ENCODE assay signal across 1 cellular context in the genomic region with DNA sequence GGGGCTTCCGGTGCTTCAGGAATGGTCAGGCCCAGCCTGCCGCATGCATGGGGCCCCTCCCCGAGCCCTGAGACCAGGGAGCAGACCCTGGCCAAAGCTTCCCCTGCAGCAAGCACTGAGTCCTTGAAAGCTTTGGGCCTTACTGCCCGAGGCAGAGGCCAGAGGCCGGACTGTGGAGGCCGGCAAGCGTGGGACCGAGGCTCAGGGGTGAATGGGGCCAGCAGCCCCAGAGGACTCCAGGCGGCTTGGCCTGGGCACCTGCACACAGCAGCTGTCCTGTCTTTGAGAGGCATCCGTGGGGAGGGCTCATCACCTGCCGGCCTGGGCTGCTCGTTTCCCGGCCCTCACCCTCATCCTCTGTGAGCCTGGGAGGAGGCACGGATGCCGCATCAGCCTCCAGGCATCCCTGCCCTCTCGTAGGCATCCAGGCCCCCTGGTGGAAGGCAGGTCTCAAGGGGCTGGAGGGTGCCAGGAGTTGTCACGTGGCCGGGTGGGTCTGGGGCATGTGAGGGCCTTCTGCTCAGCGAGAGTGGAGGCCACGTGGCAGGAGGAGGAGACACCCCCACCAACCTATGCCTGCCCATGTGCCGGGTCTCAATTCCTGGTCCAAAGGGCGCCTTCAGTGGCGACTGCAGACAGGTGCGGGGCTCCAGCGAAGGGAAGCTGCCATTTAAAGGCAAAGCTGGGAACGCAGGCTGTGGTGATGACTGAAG.
TF ChIP-seq lines count a peak whose summit lies in the region.

No MANE protein-coding gene starts in this region.

TF ChIP-seq in WTC11, 78 proteins besides CTCF, POLR2A, EP300 and RAD21 (continued from another document):
- no peak for TF ChIP-seq ZNF532 (CRISPR knock-in tag; IDR thresholded peaks at IDR 0.05; ENCODE audit: borderline replicate concordance)
- TF ChIP-seq TEAD1 (CRISPR knock-in tag; IDR thresholded peaks at IDR 0.05), result no peak
- TF ChIP-seq, protein P1, sequence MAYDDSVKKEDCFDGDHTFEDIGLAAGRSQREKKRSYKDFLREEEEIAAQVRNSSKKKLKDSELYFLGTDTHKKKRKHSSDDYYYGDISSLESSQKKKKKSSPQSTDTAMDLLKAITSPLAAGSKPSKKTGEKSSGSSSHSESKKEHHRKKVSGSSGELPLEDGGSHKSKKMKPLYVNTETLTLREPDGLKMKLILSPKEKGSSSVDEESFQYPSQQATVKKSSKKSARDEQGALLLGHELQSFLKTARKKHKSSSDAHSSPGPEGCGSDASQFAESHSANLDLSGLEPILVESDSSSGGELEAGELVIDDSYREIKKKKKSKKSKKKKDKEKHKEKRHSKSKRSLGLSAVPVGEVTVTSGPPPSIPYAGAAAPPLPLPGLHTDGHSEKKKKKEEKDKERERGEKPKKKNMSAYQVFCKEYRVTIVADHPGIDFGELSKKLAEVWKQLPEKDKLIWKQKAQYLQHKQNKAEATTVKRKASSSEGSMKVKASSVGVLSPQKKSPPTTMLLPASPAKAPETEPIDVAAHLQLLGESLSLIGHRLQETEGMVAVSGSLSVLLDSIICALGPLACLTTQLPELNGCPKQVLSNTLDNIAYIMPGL (CRISPR knock-in tag; IDR thresholded peaks at IDR 0.05), result no peak
- TF ChIP-seq CBFB (CRISPR knock-in tag; IDR thresholded peaks at IDR 0.05; ENCODE audit: low read depth), result no peak
